ENCODE assay signal across 16 cellular contexts in the genomic region with DNA sequence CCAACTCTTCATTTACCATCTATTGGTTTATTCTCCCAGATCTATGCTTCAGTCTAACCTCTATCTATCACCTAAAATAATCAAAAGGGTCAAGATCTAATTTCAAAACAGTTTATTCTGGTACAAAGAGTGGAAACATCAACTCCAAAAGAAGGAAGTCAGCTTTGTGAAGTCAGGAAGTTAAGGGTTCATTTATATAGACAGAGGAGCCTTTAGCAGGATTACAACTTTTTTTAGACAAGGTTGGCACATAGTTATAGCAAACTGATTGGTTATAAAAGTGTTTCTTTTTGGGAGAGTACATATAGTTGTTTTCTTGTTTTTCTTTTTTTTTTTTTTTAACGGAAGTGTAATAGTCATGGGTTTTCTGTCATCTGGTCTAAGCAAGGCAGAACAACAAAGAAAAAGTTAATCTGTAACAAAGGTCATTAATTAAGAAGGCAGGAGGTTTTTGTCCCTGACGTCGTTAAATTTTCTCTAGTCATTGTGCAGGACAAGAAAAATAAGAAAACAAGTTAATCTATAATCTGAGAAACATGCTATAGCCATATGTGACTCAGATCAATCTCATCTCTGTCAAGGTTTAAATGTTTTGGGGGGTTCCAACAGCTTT. TPM values are rescaled to one million over a fixed set of nuclear protein-coding genes. Genes with fewer than 3 reads are reported as not detected.
DNase-seq lines count a peak whose midpoint lies in the region; ATAC-seq and TF ChIP-seq lines count a peak whose summit lies in the region.
"Had no signal": no experiment of that assay in that cellular context is flagged by ENCODE, and none has a peak within 500 bp of the region (broad histone marks: within the 10 kb centered on the region; RNA-seq: fewer than 3 reads in every experiment).

No MANE protein-coding gene starts in this region.

- peak overlapping the region; percentile 39 for H3K27ac ChIP-seq in cingulate gyrus (ENCODE audit: low read depth, low read length)
- H3K27ac ChIP-seq: thoracic aorta had no signal

- peak overlapping the region; percentile 0 for H3K4me3 Mint-ChIP-seq in progenitor cell of endocrine pancreas (ENCODE audit: low read depth)
- H3K4me3 Mint-ChIP-seq in effector memory CD8-positive, alpha-beta T cell: no peak overlapping the region
- H3K4me3 Mint-ChIP-seq in activated naive CD8-positive, alpha-beta T cell treated with anti-CD3 and anti-CD28 coated beads for 36 hours: no peak overlapping the region

- DNase-seq in progenitor cell of endocrine pancreas (ENCODE audit: low spot score, unreplicated experiment) (no peak), NCI-H2107 (lab: John Stamatoyannopoulos, UW) (no peak)
- no peak for DNase-seq in effector memory CD8-positive, alpha-beta T cell
- no peak for DNase-seq in activated naive CD8-positive, alpha-beta T cell treated with anti-CD3 and anti-CD28 coated beads for 36 hours
- DNase-seq: activated CD4-positive, CD25-positive, alpha-beta regulatory T cell treated with anti-CD3 and anti-CD28 coated beads, Interleukin-2, amount 50 U/mL, for 72 hours; anterior cingulate cortex; effector memory CD4-positive, alpha-beta T cell; H7; left cardiac atrium; NCI-H1436 treated with DMSO at 0.1 percent for 48 hours; NCI-H524 treated with DMSO at 0.1 percent for 48 hours had no signal

- H3K36me3 Mint-ChIP-seq in progenitor cell of endocrine pancreas (ENCODE audit: insufficient read depth): peaks cover 2% of the 10 kb centered on the region
- peaks cover 3% of the 10 kb centered on the region for H3K36me3 Mint-ChIP-seq in effector memory CD8-positive, alpha-beta T cell (ENCODE audit: insufficient read depth)
- H3K36me3 Mint-ChIP-seq in activated naive CD8-positive, alpha-beta T cell treated with anti-CD3 and anti-CD28 coated beads for 36 hours: no peaks in the 10 kb centered on the region

- no peaks in the 10 kb centered on the region for H3K27me3 Mint-ChIP-seq in progenitor cell of endocrine pancreas
- H3K27me3 Mint-ChIP-seq in effector memory CD8-positive, alpha-beta T cell: no peaks in the 10 kb centered on the region
- H3K27me3 Mint-ChIP-seq in activated naive CD8-positive, alpha-beta T cell treated with anti-CD3 and anti-CD28 coated beads for 36 hours: peaks cover 3% of the 10 kb centered on the region

- peaks cover 10% of the 10 kb centered on the region for H3K9me3 Mint-ChIP-seq in progenitor cell of endocrine pancreas (ENCODE audit: low read depth)
- H3K9me3 Mint-ChIP-seq in effector memory CD8-positive, alpha-beta T cell: no peaks in the 10 kb centered on the region
- peaks cover 2% of the 10 kb centered on the region for H3K9me3 Mint-ChIP-seq in activated naive CD8-positive, alpha-beta T cell treated with anti-CD3 and anti-CD28 coated beads for 36 hours

- no peak for TF ChIP-seq CTCF in progenitor cell of endocrine pancreas (IDR thresholded peaks at IDR 0.05; ENCODE audit: unreplicated experiment)

- ATAC-seq in GM18861 (IDR thresholded peaks at IDR 0.05; ENCODE audit: unreplicated experiment) (peak; percentile 88), HG03108 (IDR thresholded peaks at IDR 0.05; ENCODE audit: unreplicated experiment) (peak; percentile 66)
- no peak for ATAC-seq in effector memory CD8-positive, alpha-beta T cell (replicated peaks)

- H3K4me1 Mint-ChIP-seq in progenitor cell of endocrine pancreas (ENCODE audit: low read depth): peaks cover 14% of the 10 kb centered on the region
- H3K4me1 Mint-ChIP-seq in effector memory CD8-positive, alpha-beta T cell (ENCODE audit: low read depth in 2 of 2): no peaks in the 10 kb centered on the region
- H3K4me1 Mint-ChIP-seq in activated naive CD8-positive, alpha-beta T cell treated with anti-CD3 and anti-CD28 coated beads for 36 hours: peaks cover 2% of the 10 kb centered on the region

- H3K27ac Mint-ChIP-seq in progenitor cell of endocrine pancreas: peak overlapping the region; percentile 96
- no peak overlapping the region for H3K27ac Mint-ChIP-seq in effector memory CD8-positive, alpha-beta T cell
- H3K27ac Mint-ChIP-seq in activated naive CD8-positive, alpha-beta T cell treated with anti-CD3 and anti-CD28 coated beads for 36 hours: no peak overlapping the region

RNA-seq across cellular contexts. Expression of gene MFAP5, which starts 13.0 kb away (rescaled TPM):
- total RNA-seq in progenitor cell of endocrine pancreas: not detected in 2 replicates
- total RNA-seq in activated naive CD8-positive, alpha-beta T cell treated with anti-CD3 and anti-CD28 coated beads for 36 hours: not detected
- total RNA-seq: glomerular endothelial cell had no signal

RNA-seq across cellular contexts. Expression of gene RIMKLB, which starts 22.2 kb away (rescaled TPM):
- 143 and 154 TPM in 2 replicates for total RNA-seq in progenitor cell of endocrine pancreas
- 1 to 10 TPM; 7.1 to 8.1 TPM for total RNA-seq in activated naive CD8-positive, alpha-beta T cell treated with anti-CD3 and anti-CD28 coated beads for 36 hours

Comparison
In these comparisons a context has a peak if more than half of its experiments do, and no peak if none do; other contexts are left out.
1. RNA of gene RIMKLB, which starts 22.2 kb away (total RNA-seq): 143 to 154 TPM in progenitor cell of endocrine pancreas; 7.1 to 8.1 TPM in activated naive CD8-positive, alpha-beta T cell treated with anti-CD3 and anti-CD28 coated beads for 36 hours; every median in the first group is over 10 times any median in the second.